Comparison of ENCODE assay signal across 1 cellular context in the genomic region with DNA sequence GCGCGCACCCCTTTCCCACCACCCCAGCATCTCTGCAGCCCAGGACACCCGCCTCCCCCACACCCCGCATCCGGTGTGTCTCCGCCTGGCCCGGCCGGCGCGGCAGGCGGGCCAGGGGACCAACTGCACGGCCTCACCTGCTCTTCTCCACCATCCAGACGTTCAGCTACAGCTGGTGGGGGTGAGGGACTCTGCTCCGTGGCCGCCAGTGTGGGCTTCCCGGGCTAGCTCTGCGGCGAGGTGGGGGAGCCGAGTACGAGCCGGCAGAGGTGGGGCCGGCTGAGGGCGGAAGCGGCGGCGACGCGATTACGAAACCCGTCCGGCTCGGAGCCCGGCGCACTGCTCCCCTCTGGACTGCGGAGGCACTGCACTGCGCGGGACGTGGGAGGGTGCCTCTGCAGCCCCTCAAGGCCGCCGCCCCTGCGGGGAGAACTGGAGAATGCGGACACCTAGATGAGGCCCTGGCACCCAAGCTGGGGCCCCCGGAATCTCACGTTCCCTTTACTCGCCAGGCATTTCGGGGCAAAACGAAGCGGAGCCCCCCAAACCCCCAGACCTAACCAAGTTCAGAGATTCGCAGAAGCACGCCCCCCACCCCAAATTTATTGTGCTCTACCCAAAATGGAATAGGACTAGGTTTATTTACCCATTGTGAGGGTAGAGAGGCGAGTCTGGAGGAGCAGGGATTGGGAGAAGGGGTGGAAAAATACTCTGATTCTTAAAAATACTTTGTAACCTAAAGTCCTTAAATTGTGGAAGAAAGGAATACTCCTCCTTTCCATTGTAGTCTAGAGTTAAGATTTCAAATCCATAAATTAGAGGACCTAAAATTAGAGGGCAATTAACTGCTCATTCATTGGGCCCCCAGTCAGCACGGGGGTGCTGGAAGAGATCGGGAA.
TF ChIP-seq lines count a peak whose summit lies in the region.

A gene with protein sequence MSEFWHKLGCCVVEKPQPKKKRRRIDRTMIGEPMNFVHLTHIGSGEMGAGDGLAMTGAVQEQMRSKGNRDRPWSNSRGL (minus strand): TSS at position 281 of the 899 bp plus-strand sequence. CDS start 3,892 bp downstream, outside the sequence.

TF ChIP-seq in Ishikawa, 13 proteins besides CTCF, POLR2A, EP300 and RAD21 (continued from another document):
- TF ChIP-seq REST (IDR thresholded peaks at IDR 0.05; ENCODE audit: low read depth) (no peak), YY1 (IDR thresholded peaks at IDR 0.05; ENCODE audit: low read depth) (no peak), CEBPB (IDR thresholded peaks at IDR 0.05) (peak; percentile 97), NFIC (IDR thresholded peaks at IDR 0.05) (0 out of 2 replicates have a peak, but pooled peaks have one; percentile 10), CREB1 (IDR thresholded peaks at IDR 0.05; ENCODE audit: low read depth) (no peak)
